In the genomic region with DNA sequence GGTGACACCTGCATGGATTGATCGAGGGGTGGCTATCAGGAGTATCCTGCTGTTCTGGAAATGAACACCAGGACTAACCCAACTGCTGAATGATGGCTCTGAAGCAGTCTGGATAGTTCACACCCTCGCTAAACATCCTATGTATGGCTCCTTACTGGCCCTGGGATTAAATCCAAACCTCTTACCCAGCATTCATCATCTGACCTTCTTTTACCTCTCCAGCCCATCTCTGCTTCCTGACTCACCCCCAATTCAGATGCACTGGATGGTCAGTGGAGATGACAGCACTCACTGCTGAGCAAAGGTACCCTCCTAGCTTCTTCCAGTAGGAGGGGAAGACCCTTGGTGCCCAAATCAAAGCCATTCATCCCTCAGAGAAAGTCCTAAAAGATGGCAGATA, we compare ENCODE assay signal across 32 cellular contexts.
"Had no signal": no experiment of that assay in that cellular context is flagged by ENCODE, and none has a peak within 500 bp of the region (broad histone marks: within the 10 kb centered on the region; RNA-seq: fewer than 3 reads in every experiment).

No MANE protein-coding gene starts in this region.

- H3K4me1 ChIP-seq: SJCRH30 had no signal

- ATAC-seq: activated CD8-positive, alpha-beta memory T cell treated with anti-CD3 and anti-CD28 coated beads, Interleukin-2, amount 10 ng/mL, durations not matched to agents 7 days and 5 days; activated naive CD8-positive, alpha-beta T cell treated with anti-CD3 and anti-CD28 coated beads, Interleukin-2, amount 50 U/mL, for 24 hours; Panc1 had no signal

- H3K27ac ChIP-seq: SJCRH30, SK-N-MC, WERI-Rb-1 had no signal

- H3K9me3 Mint-ChIP-seq: activated CD4-positive, alpha-beta memory T cell treated with anti-CD3 and anti-CD28 coated beads, Interleukin-2, amount 10 ng/mL, durations not matched to agents 7 days and 5 days; activated naive CD4-positive, alpha-beta T cell treated with anti-CD3 and anti-CD28 coated beads, Interleukin-2, amount 10 ng/mL, durations not matched to agents 7 days and 5 days; activated naive CD8-positive, alpha-beta T cell treated with anti-CD3 and anti-CD28 coated beads, Interleukin-2, amount 50 U/mL, for 24 hours; brain; central memory CD8-positive, alpha-beta T cell; T-helper 1 cell treated with Interleukin-12 subunit alpha and Interleukin-12 subunit beta and Interleukin-4 antibody, amounts not matched to agents 30 μg/mL and 1 μg/mL, for 36 hours; T-helper 2 cell treated with Interferon-gamma antibody and Interleukin-4, amounts not matched to agents 5 μg/mL and 100 μg/mL, for 36 hours had no signal

- H3K4me1 Mint-ChIP-seq: activated CD4-positive, alpha-beta memory T cell treated with anti-CD3 and anti-CD28 coated beads, Interleukin-2, amount 10 ng/mL, durations not matched to agents 7 days and 5 days; activated CD8-positive, alpha-beta memory T cell treated with anti-CD3 and anti-CD28 coated beads, Interleukin-2, amount 10 ng/mL, durations not matched to agents 7 days and 5 days; activated naive CD4-positive, alpha-beta T cell treated with anti-CD3 and anti-CD28 coated beads, Interleukin-2, amount 10 ng/mL, durations not matched to agents 7 days and 5 days; activated naive CD8-positive, alpha-beta T cell treated with anti-CD3 and anti-CD28 coated beads, Interleukin-2, amount 50 U/mL, for 24 hours; central memory CD8-positive, alpha-beta T cell had no signal

- DNase-seq: activated CD4-positive, alpha-beta memory T cell treated with anti-CD3 and anti-CD28 coated beads, Interleukin-2, amount 10 ng/mL, durations not matched to agents 7 days and 5 days; activated CD4-positive, alpha-beta T cell treated with anti-CD3 and anti-CD28 coated beads for 1 hour; activated CD4-positive, alpha-beta T cell treated with anti-CD3 and anti-CD28 coated beads for 48 hours; activated CD4-positive, CD25-positive, alpha-beta regulatory T cell; activated CD8-positive, alpha-beta memory T cell treated with anti-CD3 and anti-CD28 coated beads for 24 hours; activated CD8-positive, alpha-beta memory T cell treated with anti-CD3 and anti-CD28 coated beads, Interleukin-2, amount 10 ng/mL, durations not matched to agents 7 days and 5 days; activated CD8-positive, alpha-beta memory T cell treated with anti-CD3 and anti-CD28 coated beads, Interleukin-2, amount 50 U/mL, for 48 hours; activated effector memory CD4-positive, alpha-beta T cell treated with Interleukin-2 at 50 U/mL for 16 hours; activated naive CD4-positive, alpha-beta T cell treated with anti-CD3 and anti-CD28 coated beads, Interleukin-2, amount 10 ng/mL, durations not matched to agents 7 days and 5 days; activated naive CD8-positive, alpha-beta T cell treated with anti-CD3 and anti-CD28 coated beads, Interleukin-2, amount 50 U/mL, for 24 hours; activated T-cell treated with anti-CD3 and anti-CD28 coated beads, Interleukin-2, amount 50 U/mL, for 48 hours; anterior cingulate cortex; Kasumi-1; KG1; NCI-H1048; NCI-H1105 treated with DMSO at 0.1 percent for 48 hours; NCI-H1436; NCI-H1694; NCI-H1930; NCI-H2081 treated with DMSO at 0.1 percent for 48 hours; NCI-H345; NCI-H524 treated with DMSO at 0.1 percent for 48 hours; SHP77; SJCRH30; WERI-Rb-1 had no signal

- H3K36me3 Mint-ChIP-seq: activated CD8-positive, alpha-beta memory T cell treated with anti-CD3 and anti-CD28 coated beads, Interleukin-2, amount 10 ng/mL, durations not matched to agents 7 days and 5 days; activated naive CD4-positive, alpha-beta T cell treated with anti-CD3 and anti-CD28 coated beads, Interleukin-2, amount 10 ng/mL, durations not matched to agents 7 days and 5 days; activated naive CD8-positive, alpha-beta T cell; brain had no signal

- H3K36me3 ChIP-seq: SJCRH30, WERI-Rb-1 had no signal

- H3K27me3 Mint-ChIP-seq: activated CD4-positive, alpha-beta memory T cell treated with anti-CD3 and anti-CD28 coated beads, Interleukin-2, amount 10 ng/mL, durations not matched to agents 7 days and 5 days had no signal

- H3K9me3 ChIP-seq: SJCRH30 had no signal

- H3K27me3 ChIP-seq: SJCRH30 had no signal

- H3K4me3 ChIP-seq: SJCRH30, SK-N-MC had no signal

- H3K27ac Mint-ChIP-seq: activated CD4-positive, alpha-beta memory T cell treated with anti-CD3 and anti-CD28 coated beads, Interleukin-2, amount 10 ng/mL, durations not matched to agents 7 days and 5 days; activated CD8-positive, alpha-beta memory T cell treated with anti-CD3 and anti-CD28 coated beads, Interleukin-2, amount 10 ng/mL, durations not matched to agents 7 days and 5 days; activated naive CD4-positive, alpha-beta T cell treated with anti-CD3 and anti-CD28 coated beads, Interleukin-2, amount 10 ng/mL, durations not matched to agents 7 days and 5 days; activated naive CD8-positive, alpha-beta T cell; activated naive CD8-positive, alpha-beta T cell treated with anti-CD3 and anti-CD28 coated beads, Interleukin-2, amount 50 U/mL, for 24 hours; brain; T-helper 1 cell treated with Interleukin-12 subunit alpha and Interleukin-12 subunit beta and Interleukin-4 antibody, amounts not matched to agents 30 μg/mL and 1 μg/mL, for 36 hours; T-helper 2 cell treated with Interferon-gamma antibody and Interleukin-4, amounts not matched to agents 5 μg/mL and 100 μg/mL, for 36 hours had no signal

- H3K4me3 Mint-ChIP-seq: activated CD4-positive, alpha-beta memory T cell treated with anti-CD3 and anti-CD28 coated beads, Interleukin-2, amount 10 ng/mL, durations not matched to agents 7 days and 5 days; activated CD8-positive, alpha-beta memory T cell treated with anti-CD3 and anti-CD28 coated beads, Interleukin-2, amount 10 ng/mL, durations not matched to agents 7 days and 5 days; activated naive CD4-positive, alpha-beta T cell treated with anti-CD3 and anti-CD28 coated beads, Interleukin-2, amount 10 ng/mL, durations not matched to agents 7 days and 5 days; activated naive CD8-positive, alpha-beta T cell; activated naive CD8-positive, alpha-beta T cell treated with anti-CD3 and anti-CD28 coated beads, Interleukin-2, amount 50 U/mL, for 24 hours; brain; central memory CD8-positive, alpha-beta T cell; T-helper 1 cell treated with Interleukin-12 subunit alpha and Interleukin-12 subunit beta and Interleukin-4 antibody, amounts not matched to agents 30 μg/mL and 1 μg/mL, for 36 hours; T-helper 2 cell treated with Interferon-gamma antibody and Interleukin-4, amounts not matched to agents 5 μg/mL and 100 μg/mL, for 36 hours had no signal
